1 cellular context compared by ENCODE assay signal in genomic region chr13:52599037-52599852, GRCh38.
A peak's percentile ranks its signal among the peaks of the same experiment; 100 is the strongest.
TF ChIP-seq lines count a peak whose summit lies in the region.

No MANE protein-coding gene starts in this region.

TF ChIP-seq in HepG2, 621 proteins besides CTCF, POLR2A, EP300 and RAD21:
- no peak for TF ChIP-seq ZSCAN29 (CRISPR knock-in tag; conservative IDR thresholded peaks at IDR 0.05)
- TF ChIP-seq ZNF652 (CRISPR knock-in tag; IDR thresholded peaks at IDR 0.05; ENCODE audit: borderline replicate concordance, low read depth) = peak; percentile 70
- 0 out of 2 replicates have a peak, but pooled peaks have one; percentile 15 for TF ChIP-seq TBX2 (CRISPR knock-in tag; IDR thresholded peaks at IDR 0.05; ENCODE audit: borderline replicate concordance)
